In the genomic region with DNA sequence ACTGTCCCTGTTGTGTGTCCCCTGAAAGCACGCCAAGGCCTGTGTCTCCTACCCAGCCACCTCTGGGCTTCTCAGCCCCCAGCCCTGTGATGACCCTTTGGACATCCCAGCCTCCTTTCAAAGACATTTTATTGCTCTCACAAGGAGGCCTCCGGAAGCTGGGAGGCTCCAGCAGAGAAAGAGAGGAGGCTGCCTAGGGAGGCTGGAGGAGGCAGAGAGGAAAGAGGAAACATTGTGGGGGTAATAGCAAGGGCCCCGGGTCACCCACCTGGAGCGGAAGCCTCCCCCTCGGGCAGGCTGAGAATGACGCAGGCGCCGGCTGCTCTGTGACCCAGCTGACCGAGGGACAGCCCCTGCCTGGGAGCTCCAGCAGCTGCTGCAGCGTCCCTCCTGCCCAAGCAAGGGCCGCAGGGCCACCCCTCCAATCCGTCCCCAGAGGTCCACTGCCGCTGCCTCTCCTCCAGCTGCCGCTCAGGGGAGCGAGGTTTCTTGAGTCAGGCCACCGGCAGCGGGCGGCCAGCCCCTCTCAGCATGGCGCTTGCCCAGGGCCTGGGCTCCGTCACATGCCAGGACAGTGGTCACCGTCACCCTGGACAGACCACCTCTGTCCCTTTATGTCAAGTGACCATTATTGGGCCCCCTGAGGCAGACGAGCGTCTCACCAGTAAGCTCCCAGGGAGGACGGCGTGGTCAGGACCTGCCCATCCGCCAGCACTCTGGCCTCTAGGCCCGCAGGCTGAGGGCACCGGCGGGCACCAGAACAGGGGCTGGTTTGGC, we compare ENCODE assay signal across 1 cellular context.
TF ChIP-seq lines count a peak whose summit lies in the region.

No MANE protein-coding gene starts in this region.

TF ChIP-seq in SK-N-SH treated with all-trans-retinoic acid at 6 μM for 48 hours, 23 proteins besides CTCF, POLR2A, EP300 and RAD21 (continued from another document):
- TF ChIP-seq PATZ1 (CRISPR knock-in tag; IDR thresholded peaks at IDR 0.05; ENCODE audit: borderline replicate concordance) = no peak
- no peak for TF ChIP-seq ZFP3 (CRISPR knock-in tag; IDR thresholded peaks at IDR 0.05)
